Comparison of ENCODE assay signal across 21 cellular contexts in the genomic region with DNA sequence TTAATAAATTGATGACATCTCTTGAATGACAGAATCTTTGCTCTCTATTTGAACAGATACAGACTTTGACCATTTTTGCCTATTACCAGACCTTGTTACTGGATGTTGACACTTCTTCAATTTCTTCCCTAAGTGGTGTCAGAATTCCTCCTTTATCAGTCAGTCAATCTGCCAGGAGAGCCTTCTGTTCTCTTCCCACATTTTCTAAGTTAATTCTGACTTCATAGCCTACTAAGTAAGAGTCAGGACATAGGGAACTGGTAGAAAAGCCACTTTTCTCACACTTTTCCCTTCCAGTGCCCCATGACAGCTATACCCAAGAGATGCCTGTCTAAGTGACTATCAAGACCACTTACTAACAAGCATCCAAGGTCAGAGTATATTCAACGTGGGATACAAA.
"Had no signal": no experiment of that assay in that cellular context is flagged by ENCODE, and none has a peak within 500 bp of the region (broad histone marks: within the 10 kb centered on the region; RNA-seq: fewer than 3 reads in every experiment).

No MANE protein-coding gene starts in this region.

- H3K36me3 Mint-ChIP-seq: naive thymus-derived CD4-positive, alpha-beta T cell had no signal

- H3K4me1 Mint-ChIP-seq: immature natural killer cell; naive thymus-derived CD4-positive, alpha-beta T cell had no signal

- H3K4me3 ChIP-seq: coronary artery, dorsolateral prefrontal cortex, esophagus muscularis mucosa, gastroesophageal sphincter, heart left ventricle, hepatocyte, left ventricle myocardium inferior, lower lobe of right lung had no signal

- H3K27me3 Mint-ChIP-seq: naive thymus-derived CD4-positive, alpha-beta T cell had no signal

- H3K27me3 ChIP-seq: dorsolateral prefrontal cortex, esophagus muscularis mucosa, foreskin keratinocyte, gastroesophageal sphincter, heart left ventricle, hepatocyte had no signal

- H3K4me2 ChIP-seq: hepatocyte had no signal

- H3K9me3 ChIP-seq: lower lobe of right lung had no signal

- H2AFZ ChIP-seq: hepatocyte had no signal

- H3K27ac Mint-ChIP-seq: immature natural killer cell; naive thymus-derived CD4-positive, alpha-beta T cell had no signal

- H3K79me2 ChIP-seq: hepatocyte had no signal

- H3K36me3 ChIP-seq: esophagus muscularis mucosa, gastroesophageal sphincter, heart left ventricle, left ventricle myocardium inferior, lower lobe of right lung had no signal

- DNase-seq: dermis blood vessel endothelial cell; dorsolateral prefrontal cortex; effector CD4-positive, alpha-beta T cell; effector memory CD4-positive, alpha-beta T cell; foreskin keratinocyte; heart left ventricle; hypothalamus; immature natural killer cell; islet precursor cell; kidney; kidney glomerular epithelial cell; left colon; left ventricle myocardium inferior; lower lobe of right lung; mesenchymal stem cell; midbrain; naive thymus-derived CD4-positive, alpha-beta T cell had no signal

- H3K27ac ChIP-seq: coronary artery, dorsolateral prefrontal cortex, esophagus muscularis mucosa, foreskin keratinocyte, gastroesophageal sphincter, heart left ventricle, hepatocyte, left ventricle myocardium inferior, lower lobe of right lung had no signal

- H3K4me3 Mint-ChIP-seq: immature natural killer cell; naive thymus-derived CD4-positive, alpha-beta T cell had no signal
